8 cellular contexts compared by ENCODE assay signal in the genomic region with DNA sequence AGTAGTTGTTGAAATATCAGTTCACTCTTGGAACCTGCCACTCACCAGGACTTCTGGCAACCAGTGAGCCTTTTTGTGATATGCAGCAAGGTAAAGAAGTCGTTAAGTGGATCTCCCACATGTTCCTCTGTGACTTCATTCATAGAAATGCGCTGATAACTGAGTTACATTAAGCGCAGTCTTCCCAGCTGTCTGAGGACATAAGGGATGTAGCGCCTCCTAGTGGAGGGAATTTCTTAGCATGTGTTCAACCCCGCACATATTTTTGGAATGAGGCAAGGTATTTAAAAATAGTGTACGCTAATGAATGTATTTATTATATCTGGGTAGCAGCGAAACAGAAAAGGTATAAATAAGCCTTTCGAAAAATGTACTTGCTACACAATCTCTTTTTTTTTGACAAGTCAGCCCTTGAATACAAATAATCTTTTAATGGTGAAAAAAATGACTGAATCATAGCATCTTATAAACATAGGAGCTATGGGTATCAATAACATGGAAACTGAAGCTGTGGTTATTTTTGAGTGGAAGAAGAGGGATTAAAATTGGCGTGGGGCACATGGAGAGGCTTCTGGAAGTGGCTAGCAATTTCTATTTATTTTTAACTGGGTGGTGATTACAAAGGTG. TPM values are rescaled to one million over a fixed set of nuclear protein-coding genes. Genes with fewer than 3 reads are reported as not detected.
DNase-seq lines count a peak whose midpoint lies in the region; ATAC-seq lines count a peak whose summit lies in the region.

No MANE protein-coding gene starts in this region.

- POLR2A ChIA-PET in activated CD8-positive, alpha-beta T cell treated with anti-CD3 and anti-CD28 coated beads, Interleukin-2, amount 10 ng/mL, durations not matched to agents 7 days and 5 days (lab: Charles Lee): no interaction called here

- peaks cover 2% of the 10 kb centered on the region for H3K4me1 Mint-ChIP-seq in activated CD8-positive, alpha-beta T cell treated with anti-CD3 and anti-CD28 coated beads, Interleukin-2, amount 10 ng/mL, durations not matched to agents 7 days and 5 days (ENCODE audit: low read depth)

- no peak overlapping the region for H3K27ac Mint-ChIP-seq in activated CD8-positive, alpha-beta T cell treated with anti-CD3 and anti-CD28 coated beads, Interleukin-2, amount 10 ng/mL, durations not matched to agents 7 days and 5 days

- no peak overlapping the region for H3K4me3 Mint-ChIP-seq in activated CD8-positive, alpha-beta T cell treated with anti-CD3 and anti-CD28 coated beads, Interleukin-2, amount 10 ng/mL, durations not matched to agents 7 days and 5 days

- H3K27me3 Mint-ChIP-seq in activated CD8-positive, alpha-beta T cell treated with anti-CD3 and anti-CD28 coated beads, Interleukin-2, amount 10 ng/mL, durations not matched to agents 7 days and 5 days (ENCODE audit: low read depth): peaks cover 6% of the 10 kb centered on the region

- DNase-seq in Ammon's horn (ENCODE audit: low spot score): peak; percentile 89
- DNase-seq in HS-27A (ENCODE audit: low read depth): peak; percentile 94
- peak; percentile 91 for DNase-seq in NCI-H524 treated with DMSO at 0.1 percent for 48 hours (lab: John Stamatoyannopoulos, UW)
- peak; percentile 65 for DNase-seq in activated CD8-positive, alpha-beta T cell treated with anti-CD3 and anti-CD28 coated beads, Interleukin-2, amount 10 ng/mL, durations not matched to agents 7 days and 5 days
- DNase-seq in glomerular visceral epithelial cell (ENCODE audit: extremely low spot score): peak; percentile 95
- DNase-seq in pons (ENCODE audit: low spot score): peak; percentile 91

- no peaks in the 10 kb centered on the region for H3K9me3 Mint-ChIP-seq in activated CD8-positive, alpha-beta T cell treated with anti-CD3 and anti-CD28 coated beads, Interleukin-2, amount 10 ng/mL, durations not matched to agents 7 days and 5 days (ENCODE audit: insufficient read depth)

- CTCF ChIA-PET in activated CD8-positive, alpha-beta T cell treated with anti-CD3 and anti-CD28 coated beads, Interleukin-2, amount 10 ng/mL, durations not matched to agents 7 days and 5 days (lab: Charles Lee): interaction anchor here (0.7 to 3.3 kb wide), 11 partner anchors 10 to 609 kb away, joined by 3 to 24 read pairs (median 3); no protein-coding TSS in a partner anchor

- ATAC-seq in GM18517 (IDR thresholded peaks at IDR 0.05; ENCODE audit: unreplicated experiment) (peak; percentile 66), HG02840 (IDR thresholded peaks at IDR 0.05; ENCODE audit: low FRiP score, unreplicated experiment) (no peak)
- peak; percentile 58 for ATAC-seq in activated CD8-positive, alpha-beta T cell treated with anti-CD3 and anti-CD28 coated beads, Interleukin-2, amount 10 ng/mL, durations not matched to agents 7 days and 5 days

- H3K36me3 Mint-ChIP-seq in activated CD8-positive, alpha-beta T cell treated with anti-CD3 and anti-CD28 coated beads, Interleukin-2, amount 10 ng/mL, durations not matched to agents 7 days and 5 days (ENCODE audit: low read depth): no peaks in the 10 kb centered on the region

RNA-seq across cellular contexts. Expression of gene PALM2AKAP2, which starts 38.0 kb away (rescaled TPM):
- not detected for total RNA-seq in activated CD8-positive, alpha-beta T cell treated with anti-CD3 and anti-CD28 coated beads, Interleukin-2, amount 10 ng/mL, durations not matched to agents 7 days and 5 days
